Comparison of ENCODE assay signal across 16 cellular contexts in genomic region chr3:68206524-68207117, GRCh38.
DNase-seq lines count a peak whose midpoint lies in the region; ATAC-seq, FAIRE-seq and TF ChIP-seq lines count a peak whose summit lies in the region.
"Had no signal": no experiment of that assay in that cellular context is flagged by ENCODE, and none has a peak within 500 bp of the region (broad histone marks: within the 10 kb centered on the region; RNA-seq: fewer than 3 reads in every experiment).

No MANE protein-coding gene starts in this region.

- no peak overlapping the region for H3K4me3 ChIP-seq in HepG2 (replicated peaks in 1 of 3; ENCODE audit: insufficient read depth in 1 of 3, low read depth in 2 of 3, low read length in 3 of 3)
- no peak overlapping the region for H3K4me3 ChIP-seq in right lobe of liver
- H3K4me3 ChIP-seq in RWPE2 (ENCODE audit: severe bottlenecking) = no peak overlapping the region
- no peak overlapping the region for H3K4me3 ChIP-seq in upper lobe of right lung
- H3K4me3 ChIP-seq: SK-N-MC had no signal

- ATAC-seq in HepG2 (no peak), right lobe of liver (no peak), RWPE2 (ENCODE audit: low read depth) (no peak), upper lobe of right lung (no peak), GM18519 (IDR thresholded peaks at IDR 0.05; ENCODE audit: low FRiP score, unreplicated experiment) (no peak)
- ATAC-seq: activated CD8-positive, alpha-beta T cell treated with anti-CD3 and anti-CD28 coated beads, Interleukin-2, amount 10 ng/mL, durations not matched to agents 7 days and 5 days had no signal

- TF ChIP-seq POLR2A in HepG2 (IDR thresholded peaks at IDR 0.05; ENCODE audit: insufficient read depth in 1 of 2, low read depth in 2 of 2, low read length in 2 of 2) (no peak), right lobe of liver (IDR thresholded peaks at IDR 0.05) (no peak)

- DNase-seq in HepG2 (ENCODE audit: low spot score) (no peak), right lobe of liver (no peak), HT1080 (ENCODE audit: low read depth) (peak; percentile 11), RWPE2 (ENCODE audit: low spot score) (no peak), upper lobe of right lung (no peak), HK-2 (ENCODE audit: unreplicated experiment) (no peak), NCI-H2227 treated with DMSO at 0.1 percent for 48 hours (lab: John Stamatoyannopoulos, UW) (no peak)
- DNase-seq: activated CD8-positive, alpha-beta T cell treated with anti-CD3 and anti-CD28 coated beads, Interleukin-2, amount 10 ng/mL, durations not matched to agents 7 days and 5 days; activated naive CD8-positive, alpha-beta T cell treated with anti-CD3 and anti-CD28 coated beads for 36 hours; H9; NCI-H187; NCI-H446 treated with DMSO at 0.1 percent for 48 hours had no signal

- H3K4me2 ChIP-seq in HepG2 (ENCODE audit: low read depth, low read length) = no peak overlapping the region

- H3K9me3 ChIP-seq in HepG2 (ENCODE audit: low read length) (no peaks in the 10 kb centered on the region), right lobe of liver (no peaks in the 10 kb centered on the region), RWPE2 (ENCODE audit: severe bottlenecking) (no peaks in the 10 kb centered on the region), upper lobe of right lung (no peaks in the 10 kb centered on the region)

- POLR2A ChIA-PET in HepG2 (lab: Yijun Ruan, JAX) = no interaction called here

- H3K79me2 ChIP-seq in HepG2 (ENCODE audit: insufficient read depth, low read length) = no peaks in the 10 kb centered on the region

- no TSS peak for BruUV-seq in HepG2 (replicated peaks; lab: Mats Ljungman, UMichigan)

- no peak overlapping the region for H3K27ac ChIP-seq in HepG2 (ENCODE audit: extremely low read length, insufficient read depth, low read length)
- H3K27ac ChIP-seq in right lobe of liver = no peak overlapping the region
- no peak overlapping the region for H3K27ac ChIP-seq in RWPE2 (ENCODE audit: poor library complexity, severe bottlenecking)
- H3K27ac ChIP-seq in upper lobe of right lung = no peak overlapping the region
- H3K27ac ChIP-seq: epithelial cell of prostate, SK-N-MC had no signal

- no peak overlapping the region for H2AFZ ChIP-seq in HepG2 (ENCODE audit: low read length)

- H3K4me1 ChIP-seq in HepG2 (ENCODE audit: insufficient read depth, low read length) (no peaks in the 10 kb centered on the region), right lobe of liver (no peaks in the 10 kb centered on the region), RWPE2 (ENCODE audit: insufficient read depth, poor library complexity, severe bottlenecking) (no peaks in the 10 kb centered on the region), upper lobe of right lung (no peaks in the 10 kb centered on the region)

- CTCF ChIA-PET in HepG2 (lab: Yijun Ruan, JAX; ENCODE audit: low intra/inter-chr PET ratio, low total read pairs) = no interaction called here

- in situ Hi-C loops in HepG2 (cut with HindIII; ENCODE audit: extremely low pct_ligation_motif_present, low pct_unique_long_range_greater_than_20kb) = no loop called here

- H4K20me1 ChIP-seq in HepG2 (ENCODE audit: insufficient read depth, low read length) = no peaks in the 10 kb centered on the region

- H3K9ac ChIP-seq in HepG2 (ENCODE audit: insufficient read depth, low read depth, low read length) = no peak overlapping the region

- H3K36me3 ChIP-seq in HepG2 (replicated peaks in 1 of 2; ENCODE audit: control insufficient read depth in 1 of 2, insufficient read depth in 2 of 2, low read length in 2 of 2) = no peaks in the 10 kb centered on the region
- H3K36me3 ChIP-seq in right lobe of liver = no peaks in the 10 kb centered on the region
- H3K36me3 ChIP-seq in RWPE2 (ENCODE audit: low read depth) = no peaks in the 10 kb centered on the region
- no peaks in the 10 kb centered on the region for H3K36me3 ChIP-seq in upper lobe of right lung

- no peaks in the 10 kb centered on the region for H3K27me3 ChIP-seq in HepG2 (ENCODE audit: control insufficient read depth in 1 of 2, insufficient read depth in 2 of 2, low read length in 2 of 2)
- H3K27me3 ChIP-seq in right lobe of liver = no peaks in the 10 kb centered on the region
- H3K27me3 ChIP-seq in RWPE2 (ENCODE audit: insufficient read depth, poor library complexity, severe bottlenecking) = no peaks in the 10 kb centered on the region
- no peaks in the 10 kb centered on the region for H3K27me3 ChIP-seq in upper lobe of right lung

- TF ChIP-seq CTCF in HepG2 (CRISPR knock-in tag; IDR thresholded peaks at IDR 0.05) = no peak
- no peak for TF ChIP-seq CTCF in right lobe of liver (IDR thresholded peaks at IDR 0.05)
- TF ChIP-seq CTCF in RWPE2 (IDR thresholded peaks at IDR 0.05; ENCODE audit: poor library complexity, severe bottlenecking) = peak; percentile 11
- no peak for TF ChIP-seq CTCF in upper lobe of right lung (IDR thresholded peaks at IDR 0.05)

- intact Hi-C loops in HepG2 (cut with micrococcal nuclease; ENCODE audit: unreplicated experiment) (no loop called here), right lobe of liver (cut with DNase I) (no loop called here), upper lobe of right lung (cut with DNase I) (no loop called here)

- TF ChIP-seq EP300 in HepG2 (IDR thresholded peaks at IDR 0.05; ENCODE audit: low read depth in 2 of 2, low read length in 2 of 2) = no peak
- no peak for TF ChIP-seq EP300 in HepG2 (CRISPR knock-in tag; IDR thresholded peaks at IDR 0.05; ENCODE audit: borderline replicate concordance)

- TF ChIP-seq RAD21 in HepG2 (CRISPR knock-in tag; IDR thresholded peaks at IDR 0.05) = no peak

- no peak for FAIRE-seq in HepG2 (lab: Jason Lieb, UNC)
- FAIRE-seq: GM18507 had no signal

- WGBS in HepG2 (ENCODE audit: low lambda C conversion rate) = 2% methylated on average over 3 of the region's 3 CpGs
- 89% methylated on average over 3 of the region's 3 CpGs for WGBS in right lobe of liver (ENCODE audit: insufficient coverage, low coverage, low lambda C conversion rate, missing lambda C conversion rate)

TF ChIP-seq in HepG2, 621 proteins besides CTCF, POLR2A, EP300 and RAD21:
- TF ChIP-seq STAG1 (CRISPR knock-in tag; IDR thresholded peaks at IDR 0.05) = peak; percentile 6; the same call in 1 of the 2 replicates
- TF ChIP-seq ZNF839 (CRISPR knock-in tag; IDR thresholded peaks at IDR 0.05; ENCODE audit: borderline replicate concordance) = no peak
- TF ChIP-seq ATF7 (IDR thresholded peaks at IDR 0.05) = peak; percentile 73
- no peak for TF ChIP-seq ATF7 (CRISPR knock-in tag; IDR thresholded peaks at IDR 0.05)
TF ChIP-seq in HepG2: peak in this region for 2.
